In genomic region chr10:76060993-76061392, GRCh38 we compare ENCODE assay signal across 3 cellular contexts.
DNase-seq lines count a peak whose midpoint lies in the region; ATAC-seq, FAIRE-seq and TF ChIP-seq lines count a peak whose summit lies in the region.
"Not testable (repeated sequence)": the region's sequence is repeated elsewhere in the genome, so short reads cannot be mapped to it uniquely, and the experiment has no call there.

No MANE protein-coding gene starts in this region.

- DNase-seq in HepG2 (ENCODE audit: low spot score); urothelium cell line (ENCODE audit: low spot score): not testable (repeated sequence)

- not testable (repeated sequence) for H3K4me1 ChIP-seq in HEK293 (ENCODE audit: control insufficient read depth, insufficient read depth, low read length)
- H3K4me1 ChIP-seq in HepG2 (ENCODE audit: insufficient read depth, low read length), result peaks cover 17% of the 10 kb centered on the region

- TF ChIP-seq POLR2A in HepG2 (IDR thresholded peaks at IDR 0.05; ENCODE audit: insufficient read depth in 1 of 2, low read depth in 2 of 2, low read length in 2 of 2), result not testable (repeated sequence)

- not testable (repeated sequence) for TF ChIP-seq EP300 in HepG2 (IDR thresholded peaks at IDR 0.05; ENCODE audit: low read depth in 2 of 2, low read length in 2 of 2); HepG2 (CRISPR knock-in tag; IDR thresholded peaks at IDR 0.05; ENCODE audit: borderline replicate concordance)

- H3K36me3 ChIP-seq in HEK293 (ENCODE audit: control insufficient read depth in 2 of 2, insufficient read depth in 1 of 2, low read length in 2 of 2); HepG2 (replicated peaks in 1 of 2; ENCODE audit: control insufficient read depth in 1 of 2, insufficient read depth in 2 of 2, low read length in 2 of 2): not testable (repeated sequence)

- FAIRE-seq in HepG2 (lab: Jason Lieb, UNC), result not testable (repeated sequence)
- peak; percentile 78 for FAIRE-seq in urothelium cell line (lab: Jason Lieb, UNC)

- H3K27ac ChIP-seq in HEK293 (ENCODE audit: extremely low read depth, low read depth, low read length); HepG2 (ENCODE audit: extremely low read length, insufficient read depth, low read length): not testable (repeated sequence)

- intact Hi-C loops in HepG2 (cut with micrococcal nuclease; ENCODE audit: unreplicated experiment), result not testable (repeated sequence)

- TF ChIP-seq CTCF in HEK293 (tag by site-specific recombination; IDR thresholded peaks at IDR 0.05); HepG2 (CRISPR knock-in tag; IDR thresholded peaks at IDR 0.05): not testable (repeated sequence)

- CTCF ChIA-PET in HEK293 (lab: Yijun Ruan, JAX); HepG2 (lab: Yijun Ruan, JAX; ENCODE audit: low intra/inter-chr PET ratio, low total read pairs): not testable (repeated sequence)

- H3K79me2 ChIP-seq in HepG2 (ENCODE audit: insufficient read depth, low read length), result not testable (repeated sequence)

- TF ChIP-seq RAD21 in HepG2 (CRISPR knock-in tag; IDR thresholded peaks at IDR 0.05), result not testable (repeated sequence)

- POLR2A ChIA-PET in HEK293 (lab: Yijun Ruan, JAX), result not testable (repeated sequence)
- POLR2A ChIA-PET in HepG2 (lab: Yijun Ruan, JAX), result interaction anchor here (1.8 kb wide), 1 partner anchor 10 kb away, joined by 11 read pairs; no protein-coding TSS in a partner anchor

- WGBS in HepG2 (ENCODE audit: low lambda C conversion rate), result 97% methylated on average over 2 of the region's 2 CpGs

- not testable (repeated sequence) for H2AFZ ChIP-seq in HepG2 (ENCODE audit: low read length)

- H3K4me2 ChIP-seq in HepG2 (ENCODE audit: low read depth, low read length), result not testable (repeated sequence)

- H3K9me3 ChIP-seq in HEK293 (ENCODE audit: control insufficient read depth, insufficient read depth, low read depth, low read length); HepG2 (ENCODE audit: low read length): not testable (repeated sequence)

- BruUV-seq in HepG2 (replicated peaks; lab: Mats Ljungman, UMichigan), result TSS peak; percentile 37

- not testable (repeated sequence) for H3K27me3 ChIP-seq in HepG2 (ENCODE audit: control insufficient read depth in 1 of 2, insufficient read depth in 2 of 2, low read length in 2 of 2)

- not testable (repeated sequence) for H3K4me3 ChIP-seq in HEK293 (ENCODE audit: low read depth, low read length); HepG2 (replicated peaks in 1 of 3; ENCODE audit: insufficient read depth in 1 of 3, low read depth in 2 of 3, low read length in 3 of 3)

- H3K9ac ChIP-seq in HepG2 (ENCODE audit: insufficient read depth, low read depth, low read length), result not testable (repeated sequence)

- in situ Hi-C loops in HepG2 (cut with HindIII; ENCODE audit: extremely low pct_ligation_motif_present, low pct_unique_long_range_greater_than_20kb), result not testable (repeated sequence)

- not testable (repeated sequence) for H4K20me1 ChIP-seq in HepG2 (ENCODE audit: insufficient read depth, low read length)

- ATAC-seq in HepG2, result not testable (repeated sequence)

TF ChIP-seq in HEK293, 187 proteins besides CTCF, POLR2A, EP300 and RAD21:
- TF ChIP-seq ZNF146 (tag by site-specific recombination; IDR thresholded peaks at IDR 0.05), result peak; percentile 60; the same call in 1 of the 2 replicates

TF ChIP-seq in HepG2, 621 proteins besides CTCF, POLR2A, EP300 and RAD21:
- TF ChIP-seq ZNF260 (CRISPR knock-in tag; IDR thresholded peaks at IDR 0.05; ENCODE audit: borderline replicate concordance, low read depth), result peak; percentile 94
